In genomic region chr12:124531281-124531745, GRCh38 we compare ENCODE assay signal across 14 cellular contexts. TPM values are rescaled to one million over a fixed set of nuclear protein-coding genes. Genes with fewer than 3 reads are reported as not detected.
A peak's percentile ranks its signal among the peaks of the same experiment; 100 is the strongest.
DNase-seq lines count a peak whose midpoint lies in the region; ATAC-seq and TF ChIP-seq lines count a peak whose summit lies in the region.
"Had no signal": no experiment of that assay in that cellular context is flagged by ENCODE, and none has a peak within 500 bp of the region (broad histone marks: within the 10 kb centered on the region; RNA-seq: fewer than 3 reads in every experiment).

No MANE protein-coding gene starts in this region.

- TF ChIP-seq EP300 in esophagus muscularis mucosa (IDR thresholded peaks at IDR 0.05): no peak
- TF ChIP-seq EP300 in stomach (IDR thresholded peaks at IDR 0.05): no peak

- H3K9me3 ChIP-seq in esophagus muscularis mucosa (no peaks in the 10 kb centered on the region), stomach (no peaks in the 10 kb centered on the region)
- H3K9me3 ChIP-seq: colonic mucosa had no signal

- peaks cover 6% of the 10 kb centered on the region; the same call in 2 of the 3 replicates for H3K9me3 Mint-ChIP-seq in GM23338
- no peaks in the 10 kb centered on the region for H3K9me3 Mint-ChIP-seq in nephron progenitor cell
- H3K9me3 Mint-ChIP-seq: stimulated activated naive CD8-positive, alpha-beta T cell treated with anti-CD3 and anti-CD28 coated beads, Interleukin-15, Interleukin-2, amounts not matched to agents 100 ng/mL and 50 ng/mL, for 24 hours had no signal

- TF ChIP-seq POLR2A in esophagus muscularis mucosa (IDR thresholded peaks at IDR 0.05; ENCODE audit: low read depth): no peak
- TF ChIP-seq POLR2A in stomach (IDR thresholded peaks at IDR 0.05): no peak

- H3K27ac ChIP-seq in GM23338 (ENCODE audit: low read depth) (no peak overlapping the region; the same call in 1 of the 2 replicates), esophagus muscularis mucosa (replicated peaks in 1 of 4) (peak overlapping the region in 3 of 4 donors; percentile 51 to 57 (median 53)), stomach (peak overlapping the region in 2 of 5 donors; percentile 25 to 41)
- H3K27ac ChIP-seq: C4-2B, colonic mucosa, SK-N-MC had no signal

- intact Hi-C loops in esophagus muscularis mucosa (cut with DNase I) (no loop called here), stomach (cut with DNase I; ENCODE audit: low total_unique reads) (no loop called here)

- H3K4me2 ChIP-seq in GM23338: peak overlapping the region; percentile 57; the same call in 1 of the 2 replicates

- H3K27ac Mint-ChIP-seq in GM23338 (no peak overlapping the region), nephron progenitor cell (no peak overlapping the region)
- H3K27ac Mint-ChIP-seq: stimulated activated naive CD8-positive, alpha-beta T cell treated with anti-CD3 and anti-CD28 coated beads, Interleukin-15, Interleukin-2, amounts not matched to agents 100 ng/mL and 50 ng/mL, for 24 hours had no signal

- H3F3A ChIP-seq in GM23338 (replicated peaks; ENCODE audit: low read depth): 0 out of 2 replicates have a peak, but pooled peaks cover 3% of the 10 kb centered on the region

- H3K36me3 Mint-ChIP-seq in GM23338 (ENCODE audit: low read depth): peaks cover 42% of the 10 kb centered on the region
- H3K36me3 Mint-ChIP-seq in nephron progenitor cell (ENCODE audit: low read depth): peaks cover 8% of the 10 kb centered on the region

- ATAC-seq in GM23338: peak; percentile 18
- ATAC-seq in HG03280 (IDR thresholded peaks at IDR 0.05; ENCODE audit: unreplicated experiment): no peak
- ATAC-seq in HG02678 (IDR thresholded peaks at IDR 0.05; ENCODE audit: unreplicated experiment): no peak
- ATAC-seq: HCT116 had no signal

- H3K4me1 Mint-ChIP-seq in GM23338 (peaks cover 30% of the 10 kb centered on the region), nephron progenitor cell (peaks cover 70% of the 10 kb centered on the region)

- no peaks in the 10 kb centered on the region for H3K36me3 ChIP-seq in GM23338 (ENCODE audit: insufficient read depth)
- peaks cover 0 to 13% (median 7%) of the 10 kb centered on the region in 4 donors for H3K36me3 ChIP-seq in esophagus muscularis mucosa
- H3K36me3 ChIP-seq in stomach: peaks cover 0 to 24% (median 20%) of the 10 kb centered on the region in 4 donors
- H3K36me3 ChIP-seq: colonic mucosa had no signal

- no peak overlapping the region for H2AFZ ChIP-seq in GM23338

- H3K4me3 ChIP-seq in GM23338: no peak overlapping the region
- no peak overlapping the region for H3K4me3 ChIP-seq in esophagus muscularis mucosa
- no peak overlapping the region for H3K4me3 ChIP-seq in stomach
- H3K4me3 ChIP-seq: colonic mucosa, SK-N-MC had no signal

- DNase-seq in GM23338 (ENCODE audit: low spot score) (peak; percentile 46), NCI-H2171 treated with DMSO at 0.1 percent for 48 hours (lab: John Stamatoyannopoulos, UW) (peak; percentile 84), esophagus muscularis mucosa (ENCODE audit: extremely low spot score) (no peak), nephron progenitor cell (peak; percentile 77), occipital lobe (lab: John Stamatoyannopoulos, UW) (no peak), stomach (no peak)
- DNase-seq: colonic mucosa; stimulated activated CD4-positive, alpha-beta T cell treated with anti-CD3 and anti-CD28 coated beads, Interleukin-4, amount 100 ng/mL, for 4 hours had no signal

- H3K27me3 ChIP-seq in GM23338 (ENCODE audit: insufficient read depth) (no peaks in the 10 kb centered on the region), esophagus muscularis mucosa (no peaks in the 10 kb centered on the region), stomach (no peaks in the 10 kb centered on the region)
- H3K27me3 ChIP-seq: colonic mucosa had no signal

- peaks cover 19% of the 10 kb centered on the region for H3K27me3 Mint-ChIP-seq in GM23338 (ENCODE audit: insufficient read depth, low read depth, poor library complexity)
- peaks cover 7% of the 10 kb centered on the region for H3K27me3 Mint-ChIP-seq in nephron progenitor cell (ENCODE audit: low read depth, poor library complexity)
- H3K27me3 Mint-ChIP-seq: stimulated activated naive CD8-positive, alpha-beta T cell treated with anti-CD3 and anti-CD28 coated beads, Interleukin-15, Interleukin-2, amounts not matched to agents 100 ng/mL and 50 ng/mL, for 24 hours had no signal

- H3K9me2 ChIP-seq in GM23338 (ENCODE audit: insufficient read depth): no peaks in the 10 kb centered on the region

- WGBS in esophagus muscularis mucosa: 59% methylated on average over 9 of the region's 14 CpGs
- 55 to 85% (median 65%) methylated on average over 6 to 14 of the region's 14 CpGs for WGBS in stomach, 5 donors

- no peak overlapping the region for H3K4me3 Mint-ChIP-seq in GM23338
- no peak overlapping the region for H3K4me3 Mint-ChIP-seq in nephron progenitor cell
- H3K4me3 Mint-ChIP-seq: stimulated activated naive CD8-positive, alpha-beta T cell treated with anti-CD3 and anti-CD28 coated beads, Interleukin-15, Interleukin-2, amounts not matched to agents 100 ng/mL and 50 ng/mL, for 24 hours had no signal

- TF ChIP-seq CTCF in GM23338 (conservative IDR thresholded peaks at IDR 0.05; ENCODE audit: low read depth in 2 of 2): no peak
- no peak for TF ChIP-seq CTCF in esophagus muscularis mucosa (IDR thresholded peaks at IDR 0.05)
- TF ChIP-seq CTCF in nephron progenitor cell (IDR thresholded peaks at IDR 0.05): no peak
- TF ChIP-seq CTCF in stomach (IDR thresholded peaks at IDR 0.05): no peak

- peaks cover 37% of the 10 kb centered on the region for H4K20me1 ChIP-seq in GM23338 (replicated peaks; ENCODE audit: insufficient read depth)

- H3K4me1 ChIP-seq in GM23338 (ENCODE audit: insufficient read depth) (peaks cover 19% of the 10 kb centered on the region; the same call in 1 of the 2 replicates), esophagus muscularis mucosa (peaks cover 27 to 81% (median 51%) of the 10 kb centered on the region in 4 donors), stomach (peaks cover 0 to 39% (median 20%) of the 10 kb centered on the region in 4 donors)
- H3K4me1 ChIP-seq: colonic mucosa had no signal

- H3K79me2 ChIP-seq in GM23338 (replicated peaks; ENCODE audit: insufficient read depth): peaks cover 97% of the 10 kb centered on the region

TF ChIP-seq in GM23338, 12 proteins besides CTCF, POLR2A, EP300 and RAD21:
- no peak for TF ChIP-seq ETS1 (IDR thresholded peaks at IDR 0.05)
- no peak for TF ChIP-seq EZH2 (IDR thresholded peaks at IDR 0.05; ENCODE audit: low read depth, unreplicated experiment)
- TF ChIP-seq, protein P1, sequence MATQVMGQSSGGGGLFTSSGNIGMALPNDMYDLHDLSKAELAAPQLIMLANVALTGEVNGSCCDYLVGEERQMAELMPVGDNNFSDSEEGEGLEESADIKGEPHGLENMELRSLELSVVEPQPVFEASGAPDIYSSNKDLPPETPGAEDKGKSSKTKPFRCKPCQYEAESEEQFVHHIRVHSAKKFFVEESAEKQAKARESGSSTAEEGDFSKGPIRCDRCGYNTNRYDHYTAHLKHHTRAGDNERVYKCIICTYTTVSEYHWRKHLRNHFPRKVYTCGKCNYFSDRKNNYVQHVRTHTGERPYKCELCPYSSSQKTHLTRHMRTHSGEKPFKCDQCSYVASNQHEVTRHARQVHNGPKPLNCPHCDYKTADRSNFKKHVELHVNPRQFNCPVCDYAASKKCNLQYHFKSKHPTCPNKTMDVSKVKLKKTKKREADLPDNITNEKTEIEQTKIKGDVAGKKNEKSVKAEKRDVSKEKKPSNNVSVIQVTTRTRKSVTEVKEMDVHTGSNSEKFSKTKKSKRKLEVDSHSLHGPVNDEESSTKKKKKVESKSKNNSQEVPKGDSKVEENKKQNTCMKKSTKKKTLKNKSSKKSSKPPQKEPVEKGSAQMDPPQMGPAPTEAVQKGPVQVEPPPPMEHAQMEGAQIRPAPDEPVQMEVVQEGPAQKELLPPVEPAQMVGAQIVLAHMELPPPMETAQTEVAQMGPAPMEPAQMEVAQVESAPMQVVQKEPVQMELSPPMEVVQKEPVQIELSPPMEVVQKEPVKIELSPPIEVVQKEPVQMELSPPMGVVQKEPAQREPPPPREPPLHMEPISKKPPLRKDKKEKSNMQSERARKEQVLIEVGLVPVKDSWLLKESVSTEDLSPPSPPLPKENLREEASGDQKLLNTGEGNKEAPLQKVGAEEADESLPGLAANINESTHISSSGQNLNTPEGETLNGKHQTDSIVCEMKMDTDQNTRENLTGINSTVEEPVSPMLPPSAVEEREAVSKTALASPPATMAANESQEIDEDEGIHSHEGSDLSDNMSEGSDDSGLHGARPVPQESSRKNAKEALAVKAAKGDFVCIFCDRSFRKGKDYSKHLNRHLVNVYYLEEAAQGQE (IDR thresholded peaks at IDR 0.05; ENCODE audit: unreplicated experiment): no peak
- no peak for TF ChIP-seq ZNF114 (CRISPR knock-in tag; IDR thresholded peaks at IDR 0.05)
- no peak for TF ChIP-seq JUNB (IDR thresholded peaks at IDR 0.05; ENCODE audit: unreplicated experiment)
- no peak for TF ChIP-seq NANOG (IDR thresholded peaks at IDR 0.05; ENCODE audit: borderline replicate concordance)

RNA-seq across cellular contexts. Expression of gene NCOR2, which starts 36.1 kb away (rescaled TPM):
- 180 and 190 TPM in 2 replicates for total RNA-seq in GM23338 (2014; rRNA removed; shearing (Covaris generic))
- polyA plus RNA-seq in GM23338 (2016; fragmentation: Nextera tagmentation; extraction: Ambion mirVana): 69.6 and 76.5 TPM in 2 replicates
- 100 to 1,000 TPM; 107 to 188 (median 131) TPM for total RNA-seq in esophagus muscularis mucosa
- total RNA-seq in occipital lobe: 12.8 TPM
- 100 to 1,000 TPM in 4 of 5 donors, 10 to 100 TPM in 1; 61.7 to 292 (median 116) TPM for total RNA-seq in stomach
- polyA plus RNA-seq in stomach: 10 to 100 TPM; 27.2 to 49.6 (median 37.7) TPM

Comparison
In these comparisons a context has a peak if more than half of its experiments do, and no peak if none do; other contexts are left out.
1. DNase-seq: peak in GM23338 (single experiment), NCI-H2171 treated with DMSO at 0.1 percent for 48 hours (single experiment) and nephron progenitor cell (single experiment); none in esophagus muscularis mucosa (single experiment), occipital lobe (single experiment) and stomach (single experiment).